Comparison of ENCODE assay signal across 13 cellular contexts in genomic region chr17:50589112-50589712, GRCh38. TPM values are rescaled to one million over a fixed set of nuclear protein-coding genes. Genes with fewer than 3 reads are reported as not detected.
A peak's percentile ranks its signal among the peaks of the same experiment; 100 is the strongest.
DNase-seq lines count a peak whose midpoint lies in the region; TF ChIP-seq lines count a peak whose summit lies in the region.
"Had no signal": no experiment of that assay in that cellular context is flagged by ENCODE, and none has a peak within 500 bp of the region (broad histone marks: within the 10 kb centered on the region; RNA-seq: fewer than 3 reads in every experiment).

No MANE protein-coding gene starts in this region.

- H3K9me3 ChIP-seq in prostate gland = no peaks in the 10 kb centered on the region

- in situ Hi-C loops in ACHN (cut with HindIII; ENCODE audit: low pct_ligation_motif_present, low pct_unique_long_range_greater_than_20kb, low sequenced_read_pairs) = no loop called here

- DNase-seq in HK-2 (ENCODE audit: unreplicated experiment) (peak; percentile 26), RPMI8226 (peak; percentile 32), foreskin fibroblast (peak; percentile 28 to 43), prostate gland (ENCODE audit: low spot score) (peak; percentile 51), ACHN (no peak), cerebellar nuclear complex (lab: John Stamatoyannopoulos, UW) (no peak), inferior parietal cortex (ENCODE audit: extremely low spot score) (no peak)
- DNase-seq: activated CD4-positive, CD25-positive, alpha-beta regulatory T cell treated with anti-CD3 and anti-CD28 coated beads, Interleukin-2, amount 50 U/mL, for 72 hours; NCI-H510A; PC-3; retina; stimulated activated CD4-positive, alpha-beta T cell treated with anti-CD3 and anti-CD28 coated beads, Interleukin-4, amount 100 ng/mL, for 4 hours had no signal

- H3K4me3 ChIP-seq in foreskin fibroblast (ENCODE audit: low read depth in 1 of 2, low read length in 2 of 2) (no peak overlapping the region), prostate gland (no peak overlapping the region)
- H3K4me3 ChIP-seq: dorsolateral prefrontal cortex had no signal

- peak overlapping the region; percentile 47 to 54 for H3K27ac ChIP-seq in prostate gland

- no peak for TF ChIP-seq POLR2A in prostate gland (IDR thresholded peaks at IDR 0.05)

- 23% methylated on average over 10 of the region's 10 CpGs for WGBS in prostate gland

- no peaks in the 10 kb centered on the region for H3K27me3 ChIP-seq in prostate gland (replicated peaks; ENCODE audit: insufficient read depth)
- H3K27me3 ChIP-seq: dorsolateral prefrontal cortex had no signal

- intact Hi-C loops in prostate gland (cut with DNase I) = no loop called here

- TF ChIP-seq CTCF in foreskin fibroblast (IDR thresholded peaks at IDR 0.05; ENCODE audit: low read depth, low read length) (no peak), prostate gland (IDR thresholded peaks at IDR 0.05) (no peak)

- H3K36me3 ChIP-seq in prostate gland = no peaks in the 10 kb centered on the region

- H3K4me1 ChIP-seq in prostate gland (replicated peaks) = peaks cover 29% of the 10 kb centered on the region

RNA-seq across cellular contexts. Expression of gene CACNA1G, which starts 28.7 kb away (rescaled TPM):
- 1 to 10 TPM; 3.4 to 6.6 TPM for total RNA-seq in prostate gland

RNA-seq across cellular contexts. Expression of gene SPATA20, which starts 42.2 kb away (rescaled TPM):
- total RNA-seq in prostate gland = 100 to 1,000 TPM; 188 to 208 TPM

RNA-seq across cellular contexts. Expression of gene ABCC3, which starts 45.5 kb away (rescaled TPM):
- 10 to 100 TPM; 65.9 to 66.1 TPM for total RNA-seq in prostate gland

RNA-seq across cellular contexts. Expression of gene EPN3, which starts 56.7 kb away (rescaled TPM):
- 100 to 1,000 TPM in 1 of 2 donors, 10 to 100 TPM in 1; 60.8 to 108 TPM for total RNA-seq in prostate gland

Comparison
In these comparisons a context has a peak if more than half of its experiments do, and no peak if none do; other contexts are left out.
1. DNase-seq: peak in HK-2 (single experiment), RPMI8226 (single experiment), foreskin fibroblast (2 of 2) and prostate gland (single experiment); none in ACHN (single experiment), cerebellar nuclear complex (0 of 2) and inferior parietal cortex (single experiment).